Comparison of ENCODE assay signal across 8 cellular contexts in the genomic region with DNA sequence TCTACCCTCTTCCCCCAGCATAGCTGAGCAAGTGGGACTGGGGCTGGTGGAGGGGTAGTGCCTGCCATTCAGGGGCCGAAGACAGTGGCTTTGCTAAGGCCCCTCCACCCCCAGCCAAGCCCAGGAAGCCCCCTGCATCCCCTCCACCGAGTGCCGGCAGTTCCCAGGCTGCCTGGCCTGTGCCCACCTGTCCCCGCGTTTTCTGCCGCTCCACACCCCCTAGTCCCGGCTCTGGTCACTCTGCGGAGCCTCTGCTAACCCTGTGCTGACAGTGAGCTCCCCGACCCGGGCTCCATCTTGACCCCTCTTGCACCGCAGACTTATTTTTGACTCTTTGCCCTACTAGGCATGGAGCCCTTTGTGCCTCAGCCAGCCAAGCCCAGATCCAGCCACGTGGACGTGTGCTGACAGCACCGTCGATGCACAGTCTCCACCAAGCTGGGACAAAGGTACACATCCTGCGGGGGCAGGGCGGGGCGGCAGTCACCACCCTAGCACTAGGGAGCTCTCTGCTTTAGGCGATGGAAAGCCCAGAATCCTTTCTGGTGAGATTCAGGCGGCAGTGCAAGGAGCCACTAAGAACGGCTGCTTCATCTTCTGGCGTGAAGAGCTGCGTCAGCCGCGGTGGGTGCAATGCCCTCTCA.
DNase-seq lines count a peak whose midpoint lies in the region; ATAC-seq and TF ChIP-seq lines count a peak whose summit lies in the region.

No MANE protein-coding gene starts in this region.

- ATAC-seq in GM21825 (IDR thresholded peaks at IDR 0.05; ENCODE audit: unreplicated experiment): no peak

- H3K27me3 ChIP-seq in BLaER1 (peaks cover 90% of the 10 kb centered on the region), OCI-LY3 (ENCODE audit: low read depth, low read length) (no peaks in the 10 kb centered on the region), esophagus (ENCODE audit: control insufficient read depth in 1 of 2, insufficient read depth in 2 of 2, low read length in 2 of 2) (no peaks in the 10 kb centered on the region)

- TF ChIP-seq CTCF in OCI-LY3 (IDR thresholded peaks at IDR 0.05; ENCODE audit: low read depth, low read length): no peak
- no peak for TF ChIP-seq CTCF in neural crest cell (conservative IDR thresholded peaks at IDR 0.05)

- no peaks in the 10 kb centered on the region for H3K9me3 ChIP-seq in BLaER1
- H3K9me3 ChIP-seq in OCI-LY3 (ENCODE audit: insufficient read depth, low read length): no peaks in the 10 kb centered on the region
- H3K9me3 ChIP-seq in esophagus (ENCODE audit: control insufficient read depth in 2 of 2, insufficient read depth in 1 of 2, low read depth in 1 of 2, low read length in 1 of 2): no peaks in the 10 kb centered on the region

- 20 to 35% methylated on average over 25 of the region's 25 CpGs for WGBS in esophagus, 2 donors

- H3K9me3 Mint-ChIP-seq in neural crest cell: peaks cover 2% of the 10 kb centered on the region

- H3K4me1 ChIP-seq in BLaER1 (peaks cover 49% of the 10 kb centered on the region), OCI-LY3 (ENCODE audit: low read length) (peaks cover 11% of the 10 kb centered on the region; the same call in 1 of the 2 replicates), esophagus (ENCODE audit: control insufficient read depth in 2 of 2, insufficient read depth in 2 of 2, low read length in 1 of 2) (peaks cover 2 to 14% of the 10 kb centered on the region in 2 donors)

- no peaks in the 10 kb centered on the region for H3K79me2 ChIP-seq in OCI-LY3 (ENCODE audit: low read length)

- peaks cover 15% of the 10 kb centered on the region for H3K4me1 Mint-ChIP-seq in neural crest cell

- peaks cover under 1% of the 10 kb centered on the region; the same call in 1 of the 2 replicates for H3K36me3 ChIP-seq in BLaER1
- no peaks in the 10 kb centered on the region for H3K36me3 ChIP-seq in OCI-LY3 (replicated peaks; ENCODE audit: low read depth, low read length)
- no peaks in the 10 kb centered on the region for H3K36me3 ChIP-seq in esophagus (ENCODE audit: control insufficient read depth in 2 of 2, insufficient read depth in 2 of 2, low read length in 1 of 2)

- H3K27ac ChIP-seq in BLaER1: peak overlapping the region; percentile 71
- no peak overlapping the region for H3K27ac ChIP-seq in OCI-LY3 (ENCODE audit: low read length)
- H3K27ac ChIP-seq in esophagus (ENCODE audit: low read depth in 2 of 2, low read length in 1 of 2): peak overlapping the region; percentile 80 to 85

- peak overlapping the region; percentile 78 for H3K4me2 ChIP-seq in BLaER1
- peak overlapping the region; percentile 93; the same call in 1 of the 2 replicates for H3K4me2 ChIP-seq in OCI-LY3 (ENCODE audit: low read length)

- peaks cover under 1% of the 10 kb centered on the region for H3K36me3 Mint-ChIP-seq in neural crest cell (ENCODE audit: low read depth)

- peaks cover 16% of the 10 kb centered on the region for H3K27me3 Mint-ChIP-seq in neural crest cell (ENCODE audit: low read depth)

- DNase-seq in neural crest cell (ENCODE audit: low read depth, low spot score) (no peak), NCI-H1048 (lab: John Stamatoyannopoulos, UW) (no peak), DMS114 treated with DMSO at 0.1 percent for 48 hours (lab: John Stamatoyannopoulos, UW; ENCODE audit: unreplicated experiment) (no peak), foreskin melanocyte (no peak)

- H3K4me3 ChIP-seq in BLaER1 (peak overlapping the region; percentile 59; the same call in 1 of the 2 replicates), OCI-LY3 (ENCODE audit: low read length) (no peak overlapping the region), esophagus (ENCODE audit: low read depth in 1 of 2, low read length in 2 of 2) (peak overlapping the region in 1 of 2 donors; percentile 24)

- H3K9ac ChIP-seq in BLaER1: peak overlapping the region; percentile 66
- no peak overlapping the region for H3K9ac ChIP-seq in OCI-LY3 (ENCODE audit: low read length)

- H2AFZ ChIP-seq in OCI-LY3 (ENCODE audit: low read depth, low read length): no peak overlapping the region

- H3K4me3 Mint-ChIP-seq in neural crest cell: peak overlapping the region; percentile 41

- H4K20me1 ChIP-seq in BLaER1: peaks cover 11% of the 10 kb centered on the region; the same call in 1 of the 2 replicates
- no peaks in the 10 kb centered on the region for H4K20me1 ChIP-seq in OCI-LY3 (ENCODE audit: insufficient read depth, low read length)

- H3K27ac Mint-ChIP-seq in neural crest cell (ENCODE audit: unreplicated experiment): no peak overlapping the region
